ENCODE assay signal across 1 cellular context in the genomic region with DNA sequence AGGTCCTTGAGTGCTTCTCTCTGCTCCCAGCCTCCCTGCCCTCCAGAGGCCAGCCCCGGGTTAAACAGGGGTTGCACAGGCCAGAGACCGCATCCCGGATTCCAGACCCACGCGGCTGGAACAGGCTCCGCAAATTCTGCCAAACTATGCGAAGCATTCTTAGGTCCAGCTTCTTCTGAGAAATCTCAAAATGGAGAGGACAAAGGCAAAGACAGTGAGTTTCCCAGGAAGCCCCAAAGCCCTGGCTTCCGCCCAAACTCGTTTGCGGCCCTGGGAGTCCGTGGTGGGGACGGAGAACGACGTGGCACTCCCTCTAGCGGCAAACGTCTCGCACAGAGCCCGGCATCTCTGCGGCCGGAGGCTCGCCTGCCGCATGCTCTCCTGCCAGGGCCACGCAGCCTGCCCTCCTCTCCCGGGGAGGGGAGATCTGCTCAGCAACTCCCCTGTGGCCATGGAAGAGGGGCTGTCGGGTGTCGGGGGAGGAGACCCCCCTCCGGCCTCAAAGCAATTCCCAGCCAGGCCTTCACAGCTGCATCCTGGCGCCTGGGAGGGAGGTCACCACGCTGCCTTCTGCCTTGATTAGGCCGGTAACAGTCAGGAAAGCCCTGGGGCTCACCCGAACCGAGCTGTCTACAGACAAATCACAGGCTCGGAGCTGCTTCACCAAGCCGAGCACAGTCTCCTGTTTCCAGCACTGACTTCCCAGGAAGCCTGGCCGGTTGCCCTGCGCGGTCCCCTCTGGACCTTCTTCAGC.
TF ChIP-seq lines count a peak whose summit lies in the region.

No MANE protein-coding gene starts in this region.

TF ChIP-seq in K562, 482 proteins besides CTCF, POLR2A, EP300 and RAD21 (continued from another document):
- TF ChIP-seq, protein P1, sequence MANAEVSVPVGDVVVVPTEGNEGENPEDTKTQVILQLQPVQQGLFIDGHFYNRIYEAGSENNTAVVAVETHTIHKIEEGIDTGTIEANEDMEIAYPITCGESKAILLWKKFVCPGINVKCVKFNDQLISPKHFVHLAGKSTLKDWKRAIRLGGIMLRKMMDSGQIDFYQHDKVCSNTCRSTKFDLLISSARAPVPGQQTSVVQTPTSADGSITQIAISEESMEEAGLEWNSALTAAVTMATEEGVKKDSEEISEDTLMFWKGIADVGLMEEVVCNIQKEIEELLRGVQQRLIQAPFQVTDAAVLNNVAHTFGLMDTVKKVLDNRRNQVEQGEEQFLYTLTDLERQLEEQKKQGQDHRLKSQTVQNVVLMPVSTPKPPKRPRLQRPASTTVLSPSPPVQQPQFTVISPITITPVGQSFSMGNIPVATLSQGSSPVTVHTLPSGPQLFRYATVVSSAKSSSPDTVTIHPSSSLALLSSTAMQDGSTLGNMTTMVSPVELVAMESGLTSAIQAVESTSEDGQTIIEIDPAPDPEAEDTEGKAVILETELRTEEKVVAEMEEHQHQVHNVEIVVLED (CRISPR knock-in tag; IDR thresholded peaks at IDR 0.05) = 0 out of 2 replicates have a peak, but pooled peaks have one; percentile 25
- TF ChIP-seq BRF1 (IDR thresholded peaks at IDR 0.05; ENCODE audit: borderline replicate concordance, extremely low read depth, insufficient read length) = no peak
- no peak for TF ChIP-seq ZHX1 (conservative IDR thresholded peaks at IDR 0.05; ENCODE audit: low read length)
- no peak for TF ChIP-seq ZNF146 (CRISPR knock-in tag; IDR thresholded peaks at IDR 0.05; ENCODE audit: unreplicated experiment)
- TF ChIP-seq MEF2D (tag; conservative IDR thresholded peaks at IDR 0.05; ENCODE audit: low read depth) = no peak
- peak in 1 of 2 experiments; percentile 30; a peak in 1 of 4 replicates for TF ChIP-seq MAZ (CRISPR knock-in tag; conservative IDR thresholded peaks at IDR 0.05 in 1 of 2, IDR thresholded peaks at IDR 0.05 in 1 of 2)
- TF ChIP-seq GTF3C2 (IDR thresholded peaks at IDR 0.05; ENCODE audit: borderline replicate concordance, extremely low read depth, insufficient read length) = no peak
- TF ChIP-seq LCOR (CRISPR knock-in tag; IDR thresholded peaks at IDR 0.05) = no peak
